ENCODE assay signal across 36 cellular contexts in genomic region chr15:80191897-80192595, GRCh38. TPM values are rescaled to one million over a fixed set of nuclear protein-coding genes. Genes with fewer than 3 reads are reported as not detected.
"Had no signal": no experiment of that assay in that cellular context is flagged by ENCODE, and none has a peak within 500 bp of the region (broad histone marks: within the 10 kb centered on the region; RNA-seq: fewer than 3 reads in every experiment).

No MANE protein-coding gene starts in this region.

- H3K4me1 Mint-ChIP-seq: activated CD4-positive, alpha-beta T cell treated with anti-CD3 and anti-CD28 coated beads for 36 hours; activated CD4-positive, alpha-beta T cell treated with anti-CD3 and anti-CD28 coated beads, Interleukin-2, amount 10 ng/mL, durations not matched to agents 24 days and 14 days; activated CD8-positive, alpha-beta memory T cell treated with anti-CD3 and anti-CD28 coated beads, Interleukin-2, amount 10 ng/mL, durations not matched to agents 7 days and 5 days; activated naive CD4-positive, alpha-beta T cell treated with anti-CD3 and anti-CD28 coated beads, Interleukin-2, amount 10 ng/mL, durations not matched to agents 7 days and 5 days; activated naive CD8-positive, alpha-beta T cell treated with anti-CD3 and anti-CD28 coated beads, Interleukin-2, amount 10 ng/mL, durations not matched to agents 7 days and 5 days; T-helper 17 cell had no signal

- H3K4me3 Mint-ChIP-seq: activated CD4-positive, alpha-beta memory T cell treated with anti-CD3 and anti-CD28 coated beads for 36 hours; activated CD4-positive, alpha-beta T cell treated with anti-CD3 and anti-CD28 coated beads for 36 hours; activated CD4-positive, alpha-beta T cell treated with anti-CD3 and anti-CD28 coated beads, Interleukin-2, amount 10 ng/mL, durations not matched to agents 24 days and 14 days; activated CD8-positive, alpha-beta memory T cell treated with anti-CD3 and anti-CD28 coated beads, Interleukin-2, amount 10 ng/mL, durations not matched to agents 7 days and 5 days; activated CD8-positive, alpha-beta T cell treated with anti-CD3 and anti-CD28 coated beads, Interleukin-2, amount 10 ng/mL, durations not matched to agents 7 days and 5 days; activated naive CD4-positive, alpha-beta T cell treated with anti-CD3 and anti-CD28 coated beads, Interleukin-2, amount 10 ng/mL, durations not matched to agents 7 days and 5 days; activated naive CD8-positive, alpha-beta T cell treated with anti-CD3 and anti-CD28 coated beads, Interleukin-2, amount 10 ng/mL, durations not matched to agents 7 days and 5 days; activated T-cell treated with anti-CD3 and anti-CD28 coated beads, Interleukin-2, amount 50 U/mL, for 24 hours; activated T-cell treated with anti-CD3 and anti-CD28 coated beads, Interleukin-2, amount 50 U/mL, for 72 hours; brain; T-helper 17 cell; T-helper 2 cell treated with Interferon-gamma antibody and Interleukin-4, amounts not matched to agents 5 μg/mL and 100 μg/mL, for 36 hours had no signal

- H3K36me3 ChIP-seq: breast epithelium, cardiac muscle cell, colonic mucosa, gastrocnemius medialis had no signal

- H3K27ac Mint-ChIP-seq: activated CD4-positive, alpha-beta memory T cell treated with anti-CD3 and anti-CD28 coated beads for 36 hours; activated CD4-positive, alpha-beta T cell treated with anti-CD3 and anti-CD28 coated beads for 36 hours; activated CD4-positive, alpha-beta T cell treated with anti-CD3 and anti-CD28 coated beads, Interleukin-2, amount 10 ng/mL, durations not matched to agents 24 days and 14 days; activated CD8-positive, alpha-beta memory T cell treated with anti-CD3 and anti-CD28 coated beads, Interleukin-2, amount 10 ng/mL, durations not matched to agents 7 days and 5 days; activated CD8-positive, alpha-beta T cell treated with anti-CD3 and anti-CD28 coated beads, Interleukin-2, amount 10 ng/mL, durations not matched to agents 7 days and 5 days; activated naive CD4-positive, alpha-beta T cell treated with anti-CD3 and anti-CD28 coated beads, Interleukin-2, amount 10 ng/mL, durations not matched to agents 7 days and 5 days; activated naive CD4-positive, alpha-beta T cell treated with anti-CD3 and anti-CD28 coated beads, Interleukin-2, amount 50 U/mL, for 72 hours; activated naive CD8-positive, alpha-beta T cell treated with anti-CD3 and anti-CD28 coated beads, Interleukin-2, amount 10 ng/mL, durations not matched to agents 7 days and 5 days; activated T-cell treated with anti-CD3 and anti-CD28 coated beads, Interleukin-2, amount 50 U/mL, for 24 hours; activated T-cell treated with anti-CD3 and anti-CD28 coated beads, Interleukin-2, amount 50 U/mL, for 72 hours; brain; T-helper 17 cell; T-helper 2 cell treated with Interferon-gamma antibody and Interleukin-4, amounts not matched to agents 5 μg/mL and 100 μg/mL, for 36 hours had no signal

- H3K27me3 ChIP-seq: ascending aorta, breast epithelium, cardiac muscle cell, colonic mucosa, esophagus muscularis mucosa, gastrocnemius medialis, heart left ventricle had no signal

- H3K9me3 ChIP-seq: ascending aorta, breast epithelium, colonic mucosa, esophagus muscularis mucosa, gastrocnemius medialis, heart left ventricle had no signal

- H3K4me1 ChIP-seq: ascending aorta, breast epithelium, colonic mucosa, esophagus muscularis mucosa, foreskin keratinocyte, gastrocnemius medialis, heart left ventricle had no signal

- H3K9me3 Mint-ChIP-seq: activated CD4-positive, alpha-beta memory T cell treated with anti-CD3 and anti-CD28 coated beads for 36 hours; activated CD4-positive, alpha-beta T cell treated with anti-CD3 and anti-CD28 coated beads, Interleukin-2, amount 10 ng/mL, durations not matched to agents 24 days and 14 days; activated naive CD4-positive, alpha-beta T cell treated with anti-CD3 and anti-CD28 coated beads, Interleukin-2, amount 10 ng/mL, durations not matched to agents 7 days and 5 days; activated naive CD4-positive, alpha-beta T cell treated with anti-CD3 and anti-CD28 coated beads, Interleukin-2, amount 50 U/mL, for 72 hours; activated naive CD8-positive, alpha-beta T cell treated with anti-CD3 and anti-CD28 coated beads, Interleukin-2, amount 10 ng/mL, durations not matched to agents 7 days and 5 days; activated T-cell treated with anti-CD3 and anti-CD28 coated beads, Interleukin-2, amount 50 U/mL, for 24 hours; activated T-cell treated with anti-CD3 and anti-CD28 coated beads, Interleukin-2, amount 50 U/mL, for 72 hours; T-helper 2 cell treated with Interferon-gamma antibody and Interleukin-4, amounts not matched to agents 5 μg/mL and 100 μg/mL, for 36 hours had no signal

- H3K27ac ChIP-seq: ascending aorta, breast epithelium, cardiac muscle cell, colonic mucosa, esophagus muscularis mucosa, foreskin keratinocyte, gastrocnemius medialis, heart left ventricle had no signal

- H3K4me3 ChIP-seq: ascending aorta, breast epithelium, cardiac muscle cell, colonic mucosa, esophagus muscularis mucosa, gastrocnemius medialis, heart left ventricle had no signal

- DNase-seq: activated CD4-positive, alpha-beta memory T cell treated with anti-CD3 and anti-CD28 coated beads for 36 hours; activated CD4-positive, alpha-beta T cell treated with anti-CD3 and anti-CD28 coated beads for 36 hours; activated CD4-positive, alpha-beta T cell treated with anti-CD3 and anti-CD28 coated beads, Interleukin-2, amount 10 ng/mL, durations not matched to agents 24 days and 14 days; activated CD4-positive, CD25-positive, alpha-beta regulatory T cell; activated CD4-positive, CD25-positive, alpha-beta regulatory T cell treated with anti-CD3 and anti-CD28 coated beads, Interleukin-2, amount 50 U/mL, for 72 hours; activated CD8-positive, alpha-beta memory T cell treated with anti-CD3 and anti-CD28 coated beads, Interleukin-2, amount 10 ng/mL, durations not matched to agents 7 days and 5 days; activated CD8-positive, alpha-beta memory T cell treated with anti-CD3 and anti-CD28 coated beads, Interleukin-2, amount 50 U/mL, for 4 hours; activated CD8-positive, alpha-beta T cell treated with anti-CD3 and anti-CD28 coated beads, Interleukin-2, amount 10 ng/mL, durations not matched to agents 7 days and 5 days; activated gamma-delta T cell; activated naive CD4-positive, alpha-beta T cell; activated naive CD4-positive, alpha-beta T cell treated with anti-CD3 and anti-CD28 coated beads, Interleukin-2, amount 10 ng/mL, durations not matched to agents 7 days and 5 days; activated naive CD8-positive, alpha-beta T cell treated with anti-CD3 and anti-CD28 coated beads, Interleukin-2, amount 10 ng/mL, durations not matched to agents 7 days and 5 days; activated T-cell treated with anti-CD3 and anti-CD28 coated beads for 4 hours; activated T-cell treated with anti-CD3 and anti-CD28 coated beads, Interleukin-2, amount 50 U/mL, for 24 hours; activated T-cell treated with anti-CD3 and anti-CD28 coated beads, Interleukin-2, amount 50 U/mL, for 72 hours; central memory CD4-positive, alpha-beta T cell; cerebellar nuclear complex; colonic mucosa; effector CD8-positive, alpha-beta T cell; foreskin keratinocyte; gastrocnemius medialis; glutamatergic neuron; heart left ventricle; T-helper 1 cell; T-helper 17 cell; T1000 had no signal

- H3K27me3 Mint-ChIP-seq: activated CD4-positive, alpha-beta memory T cell treated with anti-CD3 and anti-CD28 coated beads for 36 hours; activated CD4-positive, alpha-beta T cell treated with anti-CD3 and anti-CD28 coated beads for 36 hours; activated CD4-positive, alpha-beta T cell treated with anti-CD3 and anti-CD28 coated beads, Interleukin-2, amount 10 ng/mL, durations not matched to agents 24 days and 14 days; activated CD8-positive, alpha-beta memory T cell treated with anti-CD3 and anti-CD28 coated beads, Interleukin-2, amount 10 ng/mL, durations not matched to agents 7 days and 5 days; activated naive CD8-positive, alpha-beta T cell treated with anti-CD3 and anti-CD28 coated beads, Interleukin-2, amount 10 ng/mL, durations not matched to agents 7 days and 5 days; activated T-cell treated with anti-CD3 and anti-CD28 coated beads, Interleukin-2, amount 50 U/mL, for 24 hours had no signal

RNA-seq across cellular contexts. Expression of gene CTXND1, which starts 60.0 kb away (rescaled TPM):
- total RNA-seq: activated CD4-positive, alpha-beta memory T cell treated with anti-CD3 and anti-CD28 coated beads for 36 hours; activated CD4-positive, alpha-beta T cell treated with anti-CD3 and anti-CD28 coated beads for 36 hours; activated CD4-positive, alpha-beta T cell treated with anti-CD3 and anti-CD28 coated beads, Interleukin-2, amount 10 ng/mL, durations not matched to agents 24 days and 14 days; activated CD8-positive, alpha-beta memory T cell treated with anti-CD3 and anti-CD28 coated beads for 36 hours; activated CD8-positive, alpha-beta memory T cell treated with anti-CD3 and anti-CD28 coated beads, Interleukin-2, amount 10 ng/mL, durations not matched to agents 7 days and 5 days; activated CD8-positive, alpha-beta T cell treated with anti-CD3 and anti-CD28 coated beads, Interleukin-2, amount 10 ng/mL, durations not matched to agents 7 days and 5 days; activated naive CD4-positive, alpha-beta T cell treated with anti-CD3 and anti-CD28 coated beads, Interleukin-2, amount 50 U/mL, for 72 hours; activated naive CD8-positive, alpha-beta T cell treated with anti-CD3 and anti-CD28 coated beads, Interleukin-2, amount 10 ng/mL, durations not matched to agents 7 days and 5 days; activated T-cell treated with anti-CD3 and anti-CD28 coated beads, Interleukin-2, amount 50 U/mL, for 72 hours; breast epithelium; dermis microvascular lymphatic vessel endothelial cell; epithelial cell of proximal tubule; foreskin keratinocyte; T-helper 17 cell had no signal
- polyA plus RNA-seq: foreskin keratinocyte had no signal
